In genomic region chr7:7662527-7662926, GRCh38 we compare ENCODE assay signal across 1 cellular context.
TF ChIP-seq lines count a peak whose summit lies in the region.

No MANE protein-coding gene starts in this region.

TF ChIP-seq in HepG2, 621 proteins besides CTCF, POLR2A, EP300 and RAD21:
- TF ChIP-seq STAG1 (CRISPR knock-in tag; IDR thresholded peaks at IDR 0.05) (peak; percentile 63), ZBTB20 (CRISPR knock-in tag; IDR thresholded peaks at IDR 0.05; ENCODE audit: borderline replicate concordance, low read depth) (no peak), HNF1B (CRISPR knock-in tag; IDR thresholded peaks at IDR 0.05) (no peak), YY1 (IDR thresholded peaks at IDR 0.05; ENCODE audit: insufficient read depth, insufficient replicate concordance, low read depth, low read length) (peak; percentile 35), ZNF251 (CRISPR knock-in tag; IDR thresholded peaks at IDR 0.05) (no peak), SMC3 (IDR thresholded peaks at IDR 0.05; ENCODE audit: low read length) (0 out of 2 replicates have a peak, but pooled peaks have one; percentile 5), ZNF496 (CRISPR knock-in tag; IDR thresholded peaks at IDR 0.05; ENCODE audit: insufficient replicate concordance) (no peak)
- TF ChIP-seq, protein P1, sequence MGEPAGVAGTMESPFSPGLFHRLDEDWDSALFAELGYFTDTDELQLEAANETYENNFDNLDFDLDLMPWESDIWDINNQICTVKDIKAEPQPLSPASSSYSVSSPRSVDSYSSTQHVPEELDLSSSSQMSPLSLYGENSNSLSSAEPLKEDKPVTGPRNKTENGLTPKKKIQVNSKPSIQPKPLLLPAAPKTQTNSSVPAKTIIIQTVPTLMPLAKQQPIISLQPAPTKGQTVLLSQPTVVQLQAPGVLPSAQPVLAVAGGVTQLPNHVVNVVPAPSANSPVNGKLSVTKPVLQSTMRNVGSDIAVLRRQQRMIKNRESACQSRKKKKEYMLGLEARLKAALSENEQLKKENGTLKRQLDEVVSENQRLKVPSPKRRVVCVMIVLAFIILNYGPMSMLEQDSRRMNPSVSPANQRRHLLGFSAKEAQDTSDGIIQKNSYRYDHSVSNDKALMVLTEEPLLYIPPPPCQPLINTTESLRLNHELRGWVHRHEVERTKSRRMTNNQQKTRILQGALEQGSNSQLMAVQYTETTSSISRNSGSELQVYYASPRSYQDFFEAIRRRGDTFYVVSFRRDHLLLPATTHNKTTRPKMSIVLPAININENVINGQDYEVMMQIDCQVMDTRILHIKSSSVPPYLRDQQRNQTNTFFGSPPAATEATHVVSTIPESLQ (CRISPR knock-in tag; conservative IDR thresholded peaks at IDR 0.05), result no peak
